In genomic region chr17:48547839-48548686, GRCh38 we compare ENCODE assay signal across 9 cellular contexts. TPM values are rescaled to one million over a fixed set of nuclear protein-coding genes. Genes with fewer than 3 reads are reported as not detected.
DNase-seq lines count a peak whose midpoint lies in the region; ATAC-seq lines count a peak whose summit lies in the region.
"Had no signal": no experiment of that assay in that cellular context is flagged by ENCODE, and none has a peak within 500 bp of the region (broad histone marks: within the 10 kb centered on the region; RNA-seq: fewer than 3 reads in every experiment).

No MANE protein-coding gene starts in this region.

- no peaks in the 10 kb centered on the region for H3K9me3 Mint-ChIP-seq in activated T-helper 17 cell treated with anti-CD3 and anti-CD28 coated beads, Interleukin-2, amount 50 U/mL, for 72 hours

- DNase-seq in NCI-H1436 (lab: John Stamatoyannopoulos, UW) (peak; percentile 40), NCI-H1436 treated with DMSO at 0.1 percent for 48 hours (lab: John Stamatoyannopoulos, UW) (no peak), LoVo (ENCODE audit: low spot score) (no peak)
- DNase-seq in stimulated activated naive CD8-positive, alpha-beta T cell treated with anti-CD3 and anti-CD28 coated beads, Interleukin-15, Interleukin-2, amounts not matched to agents 100 U/mL and 50 U/mL, for 24 hours, result peak; percentile 30

- H3K4me3 ChIP-seq in iPS-18c (ENCODE audit: insufficient read depth, low read depth, low read length), result peak overlapping the region; percentile 26; the same call in 1 of the 2 replicates

- H3K4me3 Mint-ChIP-seq in activated T-helper 17 cell treated with anti-CD3 and anti-CD28 coated beads, Interleukin-2, amount 50 U/mL, for 72 hours, result peak overlapping the region; percentile 98

- no peak for ATAC-seq in activated T-helper 17 cell treated with anti-CD3 and anti-CD28 coated beads, Interleukin-2, amount 50 U/mL, for 72 hours (replicated peaks)
- ATAC-seq in stimulated activated naive CD8-positive, alpha-beta T cell treated with anti-CD3 and anti-CD28 coated beads, Interleukin-15, Interleukin-2, amounts not matched to agents 100 U/mL and 50 U/mL, for 24 hours, result no peak
- ATAC-seq in GM21381 (IDR thresholded peaks at IDR 0.05; ENCODE audit: unreplicated experiment), result no peak
- no peak for ATAC-seq in GM21528 (IDR thresholded peaks at IDR 0.05; ENCODE audit: low FRiP score, unreplicated experiment)

- H3K27ac Mint-ChIP-seq in activated T-helper 17 cell treated with anti-CD3 and anti-CD28 coated beads, Interleukin-2, amount 50 U/mL, for 72 hours, result peak overlapping the region; percentile 72

- H3K9me3 ChIP-seq in iPS-18c (ENCODE audit: control insufficient read depth, insufficient read depth, low read length), result no peaks in the 10 kb centered on the region

- H3K36me3 Mint-ChIP-seq in activated T-helper 17 cell treated with anti-CD3 and anti-CD28 coated beads, Interleukin-2, amount 50 U/mL, for 72 hours (ENCODE audit: low read depth), result peaks cover 5% of the 10 kb centered on the region

- H3K4me1 Mint-ChIP-seq in activated T-helper 17 cell treated with anti-CD3 and anti-CD28 coated beads, Interleukin-2, amount 50 U/mL, for 72 hours, result peaks cover 14% of the 10 kb centered on the region

- H3K27me3 Mint-ChIP-seq in activated T-helper 17 cell treated with anti-CD3 and anti-CD28 coated beads, Interleukin-2, amount 50 U/mL, for 72 hours, result peaks cover 4% of the 10 kb centered on the region

RNA-seq across cellular contexts. Expression of gene HOXB2, which starts 3.2 kb away (rescaled TPM):
- total RNA-seq in activated T-helper 17 cell treated with anti-CD3 and anti-CD28 coated beads, Interleukin-2, amount 50 U/mL, for 72 hours, result 10 to 100 TPM in 1 of 2 donors, 1 to 10 TPM in 1; 2.0 to 15.3 TPM

RNA-seq across cellular contexts. Expression of gene HOXB1, which starts 17.3 kb away (rescaled TPM):
- total RNA-seq in activated T-helper 17 cell treated with anti-CD3 and anti-CD28 coated beads, Interleukin-2, amount 50 U/mL, for 72 hours, result not detected
- total RNA-seq: sciatic nerve had no signal

RNA-seq across cellular contexts. Expression of gene HOXB4, which starts 30.1 kb away (rescaled TPM):
- 1 to 10 TPM; 2.6 to 2.8 TPM for total RNA-seq in activated T-helper 17 cell treated with anti-CD3 and anti-CD28 coated beads, Interleukin-2, amount 50 U/mL, for 72 hours

RNA-seq across cellular contexts. Expression of gene HOXB3, which starts 42.0 kb away (rescaled TPM):
- 1 to 10 TPM; 3.1 to 5.4 TPM for total RNA-seq in activated T-helper 17 cell treated with anti-CD3 and anti-CD28 coated beads, Interleukin-2, amount 50 U/mL, for 72 hours

RNA-seq across cellular contexts. Expression of gene HOXB5, which starts 45.5 kb away (rescaled TPM):
- not detected for total RNA-seq in activated T-helper 17 cell treated with anti-CD3 and anti-CD28 coated beads, Interleukin-2, amount 50 U/mL, for 72 hours

Comparison
In these comparisons a context has a peak if more than half of its experiments do, and no peak if none do; other contexts are left out.
1. DNase-seq: peak in NCI-H1436 (single experiment) and stimulated activated naive CD8-positive, alpha-beta T cell treated with anti-CD3 and anti-CD28 coated beads, Interleukin-15, Interleukin-2, amounts not matched to agents 100 U/mL and 50 U/mL, for 24 hours (single experiment); none in NCI-H1436 treated with DMSO at 0.1 percent for 48 hours (single experiment) and LoVo (single experiment).